Comparison of ENCODE assay signal across 2 cellular contexts in genomic region chr11:85748455-85748891, GRCh38.
TF ChIP-seq lines count a peak whose summit lies in the region.

No MANE protein-coding gene starts in this region.

TF ChIP-seq in IMR-90, 13 proteins besides CTCF, POLR2A, EP300 and RAD21:
- no peak for TF ChIP-seq BHLHE40 (IDR thresholded peaks at IDR 0.05; ENCODE audit: low read depth, low read length)
- no peak for TF ChIP-seq CHD1 (IDR thresholded peaks at IDR 0.05; ENCODE audit: low read depth, low read length)

TF ChIP-seq in SK-N-SH treated with all-trans-retinoic acid at 6 μM for 48 hours, 23 proteins besides CTCF, POLR2A, EP300 and RAD21:
- TF ChIP-seq ESRRG (CRISPR knock-in tag; IDR thresholded peaks at IDR 0.05) (no peak), ZNF70 (CRISPR knock-in tag; IDR thresholded peaks at IDR 0.05) (no peak), ZC3H10 (CRISPR knock-in tag; IDR thresholded peaks at IDR 0.05) (no peak), CSDC2 (CRISPR knock-in tag; IDR thresholded peaks at IDR 0.05) (no peak), ARNTL (CRISPR knock-in tag; IDR thresholded peaks at IDR 0.05; ENCODE audit: borderline replicate concordance, low read depth) (no peak), ZNF8 (CRISPR knock-in tag; IDR thresholded peaks at IDR 0.05) (no peak), TSHZ2 (CRISPR knock-in tag; IDR thresholded peaks at IDR 0.05) (no peak)
